ENCODE assay signal across 10 cellular contexts in genomic region chr19:30421571-30421970, GRCh38. TPM values are rescaled to one million over a fixed set of nuclear protein-coding genes. Genes with fewer than 3 reads are reported as not detected.
"Had no signal": no experiment of that assay in that cellular context is flagged by ENCODE, and none has a peak within 500 bp of the region (broad histone marks: within the 10 kb centered on the region; RNA-seq: fewer than 3 reads in every experiment).

No MANE protein-coding gene starts in this region.

- H2AFZ ChIP-seq: GM23248 had no signal

- ATAC-seq: HCT116, K562 had no signal

- H3K4me1 ChIP-seq: HAP-1 had no signal

- H3K9me3 ChIP-seq: HAP-1 had no signal

- H3K36me3 ChIP-seq: HAP-1 had no signal

- H3K27ac ChIP-seq: GM23248 had no signal

- DNase-seq: GM23248, GOT3, H7, HFFc6, IMR-90, KG1 had no signal

- H3K4me3 ChIP-seq: GM23248, HAP-1, K562 had no signal

- H3K4me3 Mint-ChIP-seq: HFFc6 had no signal

- H3K27ac Mint-ChIP-seq: HFFc6 had no signal

RNA-seq across cellular contexts. Expression of gene ZNF536, which starts 49.4 kb away (rescaled TPM):
- total RNA-seq: HFFc6, HT-29, IMR-90, K562 had no signal
- polyA plus RNA-seq: IMR-90, K562 had no signal
